8 cellular contexts compared by ENCODE assay signal in genomic region chr14:30610719-30611388, GRCh38. TPM values are rescaled to one million over a fixed set of nuclear protein-coding genes. Genes with fewer than 3 reads are reported as not detected.
DNase-seq lines count a peak whose midpoint lies in the region; ATAC-seq and TF ChIP-seq lines count a peak whose summit lies in the region.

No MANE protein-coding gene starts in this region.

- H3K9me3 Mint-ChIP-seq in mesothelial cell of epicardium: no peaks in the 10 kb centered on the region

- TF ChIP-seq CTCF in mesothelial cell of epicardium (IDR thresholded peaks at IDR 0.05; ENCODE audit: unreplicated experiment): no peak

- H3K36me3 Mint-ChIP-seq in mesothelial cell of epicardium: peaks cover 9% of the 10 kb centered on the region

- H3K4me1 Mint-ChIP-seq in mesothelial cell of epicardium: peaks cover 20% of the 10 kb centered on the region

- no peaks in the 10 kb centered on the region for H3K27me3 Mint-ChIP-seq in mesothelial cell of epicardium (ENCODE audit: low read depth)

- peak; percentile 80 for DNase-seq in CD1c-positive myeloid dendritic cell (ENCODE audit: extremely low spot score)
- DNase-seq in NCI-H774 (lab: John Stamatoyannopoulos, UW): peak; percentile 95
- DNase-seq in dermis microvascular lymphatic vessel endothelial cell (ENCODE audit: low read depth in 2 of 2): peak; percentile 83 to 91
- DNase-seq in mesothelial cell of epicardium (ENCODE audit: low spot score in 2 of 2, unreplicated experiment in 2 of 2): no peak
- no peak for DNase-seq in germinal center (ENCODE audit: low spot score)
- no peak for DNase-seq in GOT3 (lab: John Stamatoyannopoulos, UW)

- no peak overlapping the region for H3K4me3 Mint-ChIP-seq in mesothelial cell of epicardium

- ATAC-seq in HG03432 (IDR thresholded peaks at IDR 0.05; ENCODE audit: unreplicated experiment) (peak; percentile 49), HG03342 (IDR thresholded peaks at IDR 0.05; ENCODE audit: unreplicated experiment) (no peak)

- H3K27ac Mint-ChIP-seq in mesothelial cell of epicardium: peak overlapping the region; percentile 40

RNA-seq across cellular contexts. Expression of gene SCFD1, which starts 11.3 kb away (rescaled TPM):
- total RNA-seq in dermis microvascular lymphatic vessel endothelial cell: 42.2 TPM in 2 replicates
- total RNA-seq in mesothelial cell of epicardium: 94.6 to 103 TPM (median 99.4 TPM) in 3 replicates

RNA-seq across cellular contexts. Expression of gene G2E3, which starts 51.9 kb away (rescaled TPM):
- total RNA-seq in dermis microvascular lymphatic vessel endothelial cell: 10.1 and 10.5 TPM in 2 replicates
- 34.3 to 39.3 TPM (median 36.4 TPM) in 3 replicates for total RNA-seq in mesothelial cell of epicardium

Comparison
In these comparisons a context has a peak if more than half of its experiments do, and no peak if none do; other contexts are left out.
1. DNase-seq: peak in CD1c-positive myeloid dendritic cell (single experiment), NCI-H774 (single experiment) and dermis microvascular lymphatic vessel endothelial cell (2 of 2); none in mesothelial cell of epicardium (0 of 2), germinal center (single experiment) and GOT3 (single experiment).